1 cellular context compared by ENCODE assay signal in genomic region chr9:120622790-120623189, GRCh38.
TF ChIP-seq lines count a peak whose summit lies in the region.

No MANE protein-coding gene starts in this region.

TF ChIP-seq in HepG2, 621 proteins besides CTCF, POLR2A, EP300 and RAD21 (continued from another document):
- TF ChIP-seq ATF4 (CRISPR knock-in tag; IDR thresholded peaks at IDR 0.05), result no peak
- TF ChIP-seq ZNF704 (CRISPR knock-in tag; IDR thresholded peaks at IDR 0.05; ENCODE audit: borderline replicate concordance), result no peak
- peak; percentile 44; the same call in 1 of the 2 replicates for TF ChIP-seq ATF7 (IDR thresholded peaks at IDR 0.05)
- no peak for TF ChIP-seq ATF7 (CRISPR knock-in tag; IDR thresholded peaks at IDR 0.05)
